ENCODE assay signal across 14 cellular contexts in genomic region chr1:225699336-225699735, GRCh38. TPM values are rescaled to one million over a fixed set of nuclear protein-coding genes. Genes with fewer than 3 reads are reported as not detected.
A peak's percentile ranks its signal among the peaks of the same experiment; 100 is the strongest.
DNase-seq lines count a peak whose midpoint lies in the region; ATAC-seq and TF ChIP-seq lines count a peak whose summit lies in the region.
"Had no signal": no experiment of that assay in that cellular context is flagged by ENCODE, and none has a peak within 500 bp of the region (broad histone marks: within the 10 kb centered on the region; RNA-seq: fewer than 3 reads in every experiment).

No MANE protein-coding gene starts in this region.

- H3K9me3 Mint-ChIP-seq in endodermal cell = peaks cover 5% of the 10 kb centered on the region
- no peaks in the 10 kb centered on the region for H3K9me3 Mint-ChIP-seq in endothelial cell (ENCODE audit: unreplicated experiment)
- peaks cover 0 to 2% (median 0%) of the 10 kb centered on the region in 5 donors for H3K9me3 Mint-ChIP-seq in CD8-positive, alpha-beta memory T cell
- H3K9me3 Mint-ChIP-seq: natural killer cell had no signal

- H3K9me3 ChIP-seq in A673 (ENCODE audit: low read depth, low read length, poor library complexity, severe bottlenecking) (no peaks in the 10 kb centered on the region), endodermal cell (ENCODE audit: control insufficient read depth, low read length) (peaks cover 14% of the 10 kb centered on the region), neuron (ENCODE audit: low read length) (no peaks in the 10 kb centered on the region)
- H3K9me3 ChIP-seq in CD8-positive, alpha-beta memory T cell (ENCODE audit: low read length) = no peaks in the 10 kb centered on the region
- H3K9me3 ChIP-seq: testis had no signal

- POLR2A ChIA-PET in A673 (lab: Charles Lee; ENCODE audit: low non-redundant PET) = no interaction called here
- POLR2A ChIA-PET in CD8-positive, alpha-beta memory T cell (lab: Charles Lee) = no interaction called here

- H2AFZ ChIP-seq in neuron (ENCODE audit: low read depth, low read length) = peak overlapping the region; percentile 62

- no peaks in the 10 kb centered on the region for H3K36me3 Mint-ChIP-seq in endodermal cell (ENCODE audit: low read depth)
- peaks cover 5% of the 10 kb centered on the region for H3K36me3 Mint-ChIP-seq in endothelial cell (ENCODE audit: low read depth, unreplicated experiment)
- H3K36me3 Mint-ChIP-seq in CD8-positive, alpha-beta memory T cell = no peaks in the 10 kb centered on the region
- H3K36me3 Mint-ChIP-seq: natural killer cell had no signal

- H3K36me3 ChIP-seq in A673 (ENCODE audit: insufficient read depth, low read length, poor library complexity, severe bottlenecking) (no peaks in the 10 kb centered on the region), endodermal cell (ENCODE audit: control insufficient read depth, insufficient read depth, low read length) (no peaks in the 10 kb centered on the region), neuron (ENCODE audit: insufficient read depth, low read length) (no peaks in the 10 kb centered on the region)
- H3K36me3 ChIP-seq in CD8-positive, alpha-beta memory T cell (ENCODE audit: insufficient read depth, low read length) = no peaks in the 10 kb centered on the region

- H3K9ac ChIP-seq in endodermal cell (ENCODE audit: extremely low read depth, low read length, poor library complexity, severe bottlenecking) = no peak overlapping the region

- peaks cover 15% of the 10 kb centered on the region for H3K4me1 ChIP-seq in A673 (ENCODE audit: insufficient read depth, low read length, poor library complexity, severe bottlenecking)
- H3K4me1 ChIP-seq in endodermal cell (ENCODE audit: control insufficient read depth, insufficient read depth, low read length) = peaks cover 6% of the 10 kb centered on the region
- H3K4me1 ChIP-seq in neuron (ENCODE audit: insufficient read depth, low read length) = peaks cover 15% of the 10 kb centered on the region
- H3K4me1 ChIP-seq in CD8-positive, alpha-beta memory T cell (ENCODE audit: insufficient read depth, low read length) = no peaks in the 10 kb centered on the region

- H3K4me3 ChIP-seq in A673 (ENCODE audit: low read depth, low read length, poor library complexity, severe bottlenecking) = no peak overlapping the region
- H3K4me3 ChIP-seq in endodermal cell (ENCODE audit: low read length) = no peak overlapping the region
- no peak overlapping the region for H3K4me3 ChIP-seq in neuron (ENCODE audit: low read length)
- H3K4me3 ChIP-seq in CD8-positive, alpha-beta memory T cell (ENCODE audit: low read length) = no peak overlapping the region
- H3K4me3 ChIP-seq: testis had no signal

- CTCF ChIA-PET in A673 (lab: Charles Lee) = no interaction called here
- CTCF ChIA-PET in CD8-positive, alpha-beta memory T cell (lab: Charles Lee) = no interaction called here

- peaks cover 11% of the 10 kb centered on the region for H3K4me1 Mint-ChIP-seq in endodermal cell
- H3K4me1 Mint-ChIP-seq in endothelial cell (ENCODE audit: unreplicated experiment) = peaks cover under 1% of the 10 kb centered on the region
- H3K4me1 Mint-ChIP-seq in CD8-positive, alpha-beta memory T cell = no peaks in the 10 kb centered on the region
- H3K4me1 Mint-ChIP-seq: natural killer cell had no signal

- H3K27ac Mint-ChIP-seq in endodermal cell = no peak overlapping the region
- H3K27ac Mint-ChIP-seq in endothelial cell (ENCODE audit: unreplicated experiment) = no peak overlapping the region
- H3K27ac Mint-ChIP-seq in CD8-positive, alpha-beta memory T cell = no peak overlapping the region
- H3K27ac Mint-ChIP-seq: H9, natural killer cell had no signal

- no peaks in the 10 kb centered on the region for H3K27me3 ChIP-seq in A673 (replicated peaks; ENCODE audit: insufficient read depth, low read depth, low read length, poor library complexity)
- no peaks in the 10 kb centered on the region for H3K27me3 ChIP-seq in endodermal cell (ENCODE audit: control insufficient read depth, insufficient read depth, low read length, poor library complexity, severe bottlenecking)
- no peaks in the 10 kb centered on the region for H3K27me3 ChIP-seq in neuron (ENCODE audit: insufficient read depth, low read length)
- H3K27me3 ChIP-seq in CD8-positive, alpha-beta memory T cell (ENCODE audit: insufficient read depth, low read length, poor library complexity, severe bottlenecking) = no peaks in the 10 kb centered on the region
- H3K27me3 ChIP-seq: testis had no signal

- intact Hi-C loops in A673 (cut with micrococcal nuclease; ENCODE audit: unreplicated experiment) = no loop called here

- no TSS peak for BruUV-seq in A673 (replicated peaks; lab: Mats Ljungman, UMichigan)

- H3K27ac ChIP-seq in A673 (ENCODE audit: low read depth, low read length, poor library complexity, severe bottlenecking) (no peak overlapping the region), endodermal cell (ENCODE audit: low read depth, low read length) (peak overlapping the region; percentile 85)
- H3K27ac ChIP-seq in CD8-positive, alpha-beta memory T cell (ENCODE audit: low read depth, low read length) = no peak overlapping the region
- H3K27ac ChIP-seq: testis, VCaP had no signal

- TF ChIP-seq CTCF in A673 (conservative IDR thresholded peaks at IDR 0.05; ENCODE audit: low read depth, low read length) = no peak
- TF ChIP-seq CTCF in endodermal cell (conservative IDR thresholded peaks at IDR 0.05) = no peak
- no peak for TF ChIP-seq CTCF in endothelial cell (IDR thresholded peaks at IDR 0.05; ENCODE audit: unreplicated experiment)

- no peaks in the 10 kb centered on the region for H3K27me3 Mint-ChIP-seq in endodermal cell (ENCODE audit: insufficient read depth)
- peaks cover 2% of the 10 kb centered on the region for H3K27me3 Mint-ChIP-seq in endothelial cell (ENCODE audit: unreplicated experiment)
- peaks cover 0 to 5% of the 10 kb centered on the region in 2 donors for H3K27me3 Mint-ChIP-seq in CD8-positive, alpha-beta memory T cell

- H3K4me3 Mint-ChIP-seq in endodermal cell = no peak overlapping the region
- H3K4me3 Mint-ChIP-seq in endothelial cell (ENCODE audit: unreplicated experiment) = no peak overlapping the region
- no peak overlapping the region for H3K4me3 Mint-ChIP-seq in CD8-positive, alpha-beta memory T cell
- H3K4me3 Mint-ChIP-seq: H9, natural killer cell had no signal

- ATAC-seq in HG02884 (IDR thresholded peaks at IDR 0.05; ENCODE audit: unreplicated experiment) = no peak
- ATAC-seq: natural killer cell had no signal

- DNase-seq in A673 (ENCODE audit: low spot score) (peak; percentile 9), RPMI7951 (ENCODE audit: low read depth) (peak; percentile 31), endodermal cell (no peak), endothelial cell (ENCODE audit: low spot score) (no peak), NCI-H446 treated with DMSO at 0.1 percent for 48 hours (lab: John Stamatoyannopoulos, UW) (no peak)
- no peak for DNase-seq in CD8-positive, alpha-beta memory T cell
- DNase-seq: activated naive CD4-positive, alpha-beta T cell treated with Interleukin-2 at 50 U/mL for 16 hours; glutamatergic neuron; H9; natural killer cell; testis had no signal

- 95 to 100% methylated on average over 2 of the region's 2 CpGs for WGBS in endodermal cell (ENCODE audit: insufficient coverage in 1 of 2, insufficient read length in 1 of 2), 2 experiments

RNA-seq across cellular contexts. Expression of gene ENAH, which starts 46.4 kb away (rescaled TPM):
- total RNA-seq in A673 (2021) = 171 and 186 TPM in 2 replicates
- total RNA-seq in RPMI7951 (2014; rRNA removed; shearing (Covaris generic)) = 47.5 and 53.3 TPM in 2 replicates
- total RNA-seq in endodermal cell = 100 to 1,000 TPM; 263 to 267 TPM
- polyA plus RNA-seq in endodermal cell (2013, experiment 1 of 2) = 152 TPM
- polyA plus RNA-seq in endodermal cell (2013, experiment 2 of 2) = 153 TPM
- total RNA-seq in endothelial cell (ENCODE audit: unreplicated experiment) = 82.9 TPM
- under 1 TPM; 0.53 TPM for total RNA-seq in CD8-positive, alpha-beta memory T cell
- polyA plus RNA-seq in CD8-positive, alpha-beta memory T cell = not detected
- total RNA-seq: natural killer cell had no signal

Comparison
In these comparisons a context has a peak if more than half of its experiments do, and no peak if none do; other contexts are left out.
1. DNase-seq: peak in A673 (single experiment) and RPMI7951 (single experiment); none in endodermal cell (single experiment), endothelial cell (single experiment), CD8-positive, alpha-beta memory T cell (0 of 5) and NCI-H446 treated with DMSO at 0.1 percent for 48 hours (single experiment).
2. RNA of gene ENAH, which starts 46.4 kb away (total RNA-seq): 263 to 267 TPM in endodermal cell, 171 to 186 TPM in A673, 82.9 TPM in endothelial cell (single experiment) and 47.5 to 53.3 TPM in RPMI7951; 0.53 TPM in CD8-positive, alpha-beta memory T cell; every median in the first group is over 10 times any median in the second.